Comparison of ENCODE assay signal across 13 cellular contexts in the genomic region with DNA sequence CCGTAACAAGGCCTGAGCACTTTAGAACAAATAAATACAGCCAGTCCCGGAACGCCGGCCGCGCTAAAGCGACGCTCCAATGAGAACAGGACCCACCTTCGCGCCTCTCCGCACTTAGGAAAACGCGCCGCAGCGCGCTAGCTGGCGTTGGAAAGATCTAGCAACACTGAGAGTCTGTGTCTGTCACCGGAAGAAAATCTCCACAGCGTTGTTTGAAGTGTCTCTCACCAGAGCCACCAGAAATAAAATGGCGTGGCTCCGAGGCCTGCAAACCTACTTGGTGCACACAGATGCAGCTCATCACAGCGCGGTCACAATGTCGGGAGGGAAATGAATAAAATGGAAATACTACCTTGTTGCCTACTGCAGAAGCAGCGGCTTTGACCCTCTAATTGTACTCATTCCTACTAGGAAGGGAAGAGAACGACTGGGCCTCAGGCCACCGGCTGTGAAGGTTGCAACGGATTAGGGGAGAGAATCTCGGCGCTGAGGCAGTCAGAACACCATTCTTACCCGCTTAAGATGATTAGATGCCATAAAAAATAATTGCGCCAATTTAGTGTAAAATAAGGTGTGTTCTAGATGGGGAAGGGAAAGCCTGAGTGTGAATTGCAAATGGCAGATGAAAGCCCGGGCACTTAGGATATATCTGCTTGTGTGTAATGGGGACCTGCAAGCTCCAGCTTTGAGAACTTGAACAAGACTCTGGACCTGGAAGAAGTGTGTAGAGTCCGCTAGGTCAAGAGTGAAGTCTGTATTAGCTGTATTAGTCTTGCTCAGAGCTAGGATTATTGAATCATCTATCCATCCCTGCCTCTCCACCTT. TPM values are rescaled to one million over a fixed set of nuclear protein-coding genes. Genes with fewer than 3 reads are reported as not detected.
DNase-seq lines count a peak whose midpoint lies in the region; ATAC-seq and TF ChIP-seq lines count a peak whose summit lies in the region.
"Had no signal": no experiment of that assay in that cellular context is flagged by ENCODE, and none has a peak within 500 bp of the region (broad histone marks: within the 10 kb centered on the region; RNA-seq: fewer than 3 reads in every experiment).

No MANE protein-coding gene starts in this region.

- H3K4me1 Mint-ChIP-seq in activated naive CD8-positive, alpha-beta T cell treated with anti-CD3 and anti-CD28 coated beads for 36 hours: peaks cover 47% of the 10 kb centered on the region
- peaks cover 27% of the 10 kb centered on the region for H3K4me1 Mint-ChIP-seq in memory B cell

- dilution Hi-C loops in mammary epithelial cell (cut with HindIII; ENCODE audit: low sequenced_read_pairs): loop anchor here (25.0 kb wide), 1 partner anchor 174 kb away; no protein-coding TSS in a partner anchor

- H4K20me1 ChIP-seq in mammary epithelial cell (ENCODE audit: insufficient read depth, low read length): no peaks in the 10 kb centered on the region

- H3K27ac ChIP-seq in breast epithelium: no peak overlapping the region
- no peak overlapping the region for H3K27ac ChIP-seq in mammary epithelial cell (ENCODE audit: insufficient read depth, low read depth, low read length)
- H3K27ac ChIP-seq in suprapubic skin: no peak overlapping the region
- H3K27ac ChIP-seq: epithelial cell of prostate had no signal

- H3K9me3 ChIP-seq in breast epithelium (no peaks in the 10 kb centered on the region), mammary epithelial cell (replicated peaks; ENCODE audit: insufficient read depth, low read length) (no peaks in the 10 kb centered on the region), suprapubic skin (no peaks in the 10 kb centered on the region)

- H3K27me3 Mint-ChIP-seq in activated naive CD8-positive, alpha-beta T cell treated with anti-CD3 and anti-CD28 coated beads for 36 hours: peaks cover 98% of the 10 kb centered on the region
- H3K27me3 Mint-ChIP-seq in memory B cell: peaks cover 41% of the 10 kb centered on the region

- TF ChIP-seq EP300 in suprapubic skin (IDR thresholded peaks at IDR 0.05): no peak

- H3K4me3 ChIP-seq in breast epithelium (peak overlapping the region in 2 of 3 donors; percentile 47 to 48), mammary epithelial cell (replicated peaks in 1 of 3; ENCODE audit: insufficient read depth in 1 of 3, low read depth in 2 of 3, low read length in 3 of 3) (no peak overlapping the region), suprapubic skin (peak overlapping the region; percentile 38)

- TF ChIP-seq POLR2A in breast epithelium (IDR thresholded peaks at IDR 0.05) (no peak), suprapubic skin (IDR thresholded peaks at IDR 0.05) (no peak)

- H3K79me2 ChIP-seq in mammary epithelial cell (ENCODE audit: insufficient read depth, low read length): no peaks in the 10 kb centered on the region

- no peak overlapping the region for H3K9ac ChIP-seq in mammary epithelial cell (ENCODE audit: insufficient read depth, low read length)

- BruUV-seq in mammary epithelial cell (replicated peaks; lab: Mats Ljungman, UMichigan): no TSS peak

- peaks cover 8% of the 10 kb centered on the region for H3K9me3 Mint-ChIP-seq in activated naive CD8-positive, alpha-beta T cell treated with anti-CD3 and anti-CD28 coated beads for 36 hours
- H3K9me3 Mint-ChIP-seq in memory B cell: no peaks in the 10 kb centered on the region

- ATAC-seq in memory B cell (ENCODE audit: low read depth) (no peak), GM19023 (IDR thresholded peaks at IDR 0.05; ENCODE audit: unreplicated experiment) (no peak)

- WGBS in mammary epithelial cell (ENCODE audit: low coverage, missing lambda C conversion rate): 96% methylated on average over 33 of the region's 34 CpGs
- WGBS in suprapubic skin: 39% methylated on average over 34 of the region's 34 CpGs

- peak overlapping the region; percentile 47 for H3K4me3 Mint-ChIP-seq in activated naive CD8-positive, alpha-beta T cell treated with anti-CD3 and anti-CD28 coated beads for 36 hours
- H3K4me3 Mint-ChIP-seq in memory B cell: peak overlapping the region; percentile 37

- no peak overlapping the region for H2AFZ ChIP-seq in mammary epithelial cell (ENCODE audit: low read depth, low read length)

- DNase-seq in breast epithelium (ENCODE audit: low spot score in 2 of 2) (no peak), mammary epithelial cell (no peak), memory B cell (ENCODE audit: low spot score in 2 of 2) (peak in 1 of 2 donors; percentile 13), suprapubic skin (ENCODE audit: low spot score in 2 of 2) (no peak), NCI-H1105 treated with DMSO at 0.1 percent for 48 hours (lab: John Stamatoyannopoulos, UW) (no peak), MV-4-11 (lab: John Stamatoyannopoulos, UW) (no peak)
- DNase-seq in activated naive CD8-positive, alpha-beta T cell treated with anti-CD3 and anti-CD28 coated beads for 36 hours: no peak
- DNase-seq: EL had no signal

- H3K36me3 ChIP-seq in breast epithelium (no peaks in the 10 kb centered on the region), mammary epithelial cell (ENCODE audit: insufficient read depth, low read length) (no peaks in the 10 kb centered on the region), suprapubic skin (no peaks in the 10 kb centered on the region)

- CTCF ChIA-PET in mammary epithelial cell (lab: Charles Lee; ENCODE audit: low non-redundant PET): no interaction called here

- H3K27ac Mint-ChIP-seq in activated naive CD8-positive, alpha-beta T cell treated with anti-CD3 and anti-CD28 coated beads for 36 hours: no peak overlapping the region
- peak overlapping the region; percentile 35 for H3K27ac Mint-ChIP-seq in memory B cell

- H3K4me1 ChIP-seq in breast epithelium (peaks cover 5 to 16% of the 10 kb centered on the region in 2 donors), mammary epithelial cell (ENCODE audit: insufficient read depth, low read length) (peaks cover 37% of the 10 kb centered on the region), suprapubic skin (peaks cover 51% of the 10 kb centered on the region)

- peaks cover 0 to 84% of the 10 kb centered on the region in 2 donors for H3K27me3 ChIP-seq in breast epithelium
- peaks cover 35% of the 10 kb centered on the region for H3K27me3 ChIP-seq in mammary epithelial cell (ENCODE audit: insufficient read depth, low read length)
- peaks cover 100% of the 10 kb centered on the region for H3K27me3 ChIP-seq in suprapubic skin

- H3K4me2 ChIP-seq in mammary epithelial cell (ENCODE audit: insufficient read depth, low read depth, low read length): no peak overlapping the region

- TF ChIP-seq CTCF in breast epithelium (IDR thresholded peaks at IDR 0.05): no peak
- TF ChIP-seq CTCF in mammary epithelial cell (conservative IDR thresholded peaks at IDR 0.05 in 1 of 2, IDR thresholded peaks at IDR 0.05 in 1 of 2; ENCODE audit: extremely low read depth in 1 of 2, insufficient read depth in 1 of 2, low read depth in 1 of 2, low read length in 2 of 2): no peak
- TF ChIP-seq CTCF in suprapubic skin (IDR thresholded peaks at IDR 0.05): no peak

- in situ Hi-C loops in mammary epithelial cell (cut with MboI; ENCODE audit: low sequenced_read_pairs in 2 of 2): loop anchor here in 1 of 2 donors (25.0 kb wide), 1 partner anchor 174 kb away; no protein-coding TSS in a partner anchor

- intact Hi-C loops in breast epithelium (cut with DNase I; ENCODE audit: low total_unique reads): no loop called here
- intact Hi-C loops in mammary epithelial cell (cut with micrococcal nuclease): no loop called here

- peaks cover 11% of the 10 kb centered on the region for H3K36me3 Mint-ChIP-seq in activated naive CD8-positive, alpha-beta T cell treated with anti-CD3 and anti-CD28 coated beads for 36 hours
- H3K36me3 Mint-ChIP-seq in memory B cell: no peaks in the 10 kb centered on the region

RNA-seq across cellular contexts. Expression of a gene that starts 4.5 kb away (rescaled TPM):
- total RNA-seq in breast epithelium (under 1 TPM in 2 of 3 donors, not detected in 1; 0.29 to 0.33 TPM), mammary epithelial cell (not detected), suprapubic skin (not detected)
- not detected for polyA plus RNA-seq in mammary epithelial cell
- not detected for polyA minus RNA-seq in mammary epithelial cell
- not detected for total RNA-seq in activated naive CD8-positive, alpha-beta T cell treated with anti-CD3 and anti-CD28 coated beads for 36 hours
- total RNA-seq: MCF 10A; mucosa of gallbladder; T-helper 2 cell treated with Interferon-gamma antibody and Interleukin-4, amounts not matched to agents 100 ng/mL and 5 ng/mL, for 36 hours had no signal

Comparison
In these comparisons a context has a peak if more than half of its experiments do, and no peak if none do; other contexts are left out.
1. H3K4me3 ChIP-seq: peak in breast epithelium (2 of 3) and suprapubic skin (single experiment); none in mammary epithelial cell (0 of 3).